Comparison of ENCODE assay signal across 15 cellular contexts in genomic region chr1:101366513-101367215, GRCh38.
A peak's percentile ranks its signal among the peaks of the same experiment; 100 is the strongest.
DNase-seq lines count a peak whose midpoint lies in the region; ATAC-seq and TF ChIP-seq lines count a peak whose summit lies in the region.
"Had no signal": no experiment of that assay in that cellular context is flagged by ENCODE, and none has a peak within 500 bp of the region (broad histone marks: within the 10 kb centered on the region; RNA-seq: fewer than 3 reads in every experiment).

No MANE protein-coding gene starts in this region.

- H3K36me3 ChIP-seq in neural progenitor cell (no peaks in the 10 kb centered on the region), stomach (no peaks in the 10 kb centered on the region), lower lobe of right lung (no peaks in the 10 kb centered on the region)
- H3K36me3 ChIP-seq: adrenal gland, left ventricle myocardium inferior had no signal

- no peak for TF ChIP-seq POLR2A in stomach (IDR thresholded peaks at IDR 0.05)

- H3K9me3 ChIP-seq in neural progenitor cell (ENCODE audit: low read depth) (no peaks in the 10 kb centered on the region), stomach (no peaks in the 10 kb centered on the region), lower lobe of right lung (no peaks in the 10 kb centered on the region)
- H3K9me3 ChIP-seq: adrenal gland, left ventricle myocardium inferior had no signal

- intact Hi-C loops in stomach (cut with DNase I; ENCODE audit: low total_unique reads) (no loop called here), lower lobe of right lung (cut with DNase I) (no loop called here)

- no peak overlapping the region for H3K4me2 ChIP-seq in neural progenitor cell

- no peaks in the 10 kb centered on the region for H3K79me2 ChIP-seq in neural progenitor cell (ENCODE audit: low read depth)

- H3K4me3 Mint-ChIP-seq in neural progenitor cell: no peak overlapping the region
- H3K4me3 Mint-ChIP-seq: naive thymus-derived CD8-positive, alpha-beta T cell had no signal

- DNase-seq in GM03348 (ENCODE audit: low spot score) (peak; percentile 13), RPMI7951 (ENCODE audit: low read depth) (peak; percentile 14), fibroblast of gingiva (ENCODE audit: low read depth) (peak; percentile 41), myocyte (ENCODE audit: low read depth) (peak; percentile 18), neural progenitor cell (ENCODE audit: low spot score) (no peak), stomach (no peak), lower lobe of right lung (no peak)
- no peak for DNase-seq in stimulated activated CD4-positive, alpha-beta T cell treated with anti-CD3 and anti-CD28 coated beads, Interleukin-4, amount 100 ng/mL, for 1 hour
- DNase-seq: Calu3; left ventricle myocardium inferior; naive thymus-derived CD8-positive, alpha-beta T cell; NCI-H1436 treated with DMSO at 0.1 percent for 48 hours; NCI-H510A treated with DMSO at 0.1 percent for 48 hours; substantia nigra had no signal

- no peaks in the 10 kb centered on the region for H4K20me1 ChIP-seq in neural progenitor cell (ENCODE audit: low read depth)

- H3F3A ChIP-seq in neural progenitor cell (ENCODE audit: low read depth): no peaks in the 10 kb centered on the region

- no peak for ATAC-seq in lower lobe of right lung
- ATAC-seq: naive thymus-derived CD8-positive, alpha-beta T cell had no signal

- no peak overlapping the region for H3K9ac ChIP-seq in neural progenitor cell

- no peaks in the 10 kb centered on the region for H3K27me3 ChIP-seq in neural progenitor cell
- H3K27me3 ChIP-seq in stomach: no peaks in the 10 kb centered on the region
- no peaks in the 10 kb centered on the region for H3K27me3 ChIP-seq in lower lobe of right lung (ENCODE audit: low read depth)
- H3K27me3 ChIP-seq: adrenal gland had no signal

- peaks cover 5% of the 10 kb centered on the region for H3K9me3 Mint-ChIP-seq in neural progenitor cell
- H3K9me3 Mint-ChIP-seq: naive thymus-derived CD8-positive, alpha-beta T cell had no signal

- no peak overlapping the region for H3K27ac Mint-ChIP-seq in neural progenitor cell

- H3K4me1 ChIP-seq in neural progenitor cell: peaks cover 12% of the 10 kb centered on the region
- peaks cover 0 to 8% (median 4%) of the 10 kb centered on the region in 4 donors for H3K4me1 ChIP-seq in stomach
- no peaks in the 10 kb centered on the region for H3K4me1 ChIP-seq in lower lobe of right lung

- H2AFZ ChIP-seq in neural progenitor cell (replicated peaks): no peak overlapping the region

- peaks cover 2% of the 10 kb centered on the region for H3K36me3 Mint-ChIP-seq in neural progenitor cell
- H3K36me3 Mint-ChIP-seq: naive thymus-derived CD8-positive, alpha-beta T cell had no signal

- no peak overlapping the region for H3K27ac ChIP-seq in neural progenitor cell
- H3K27ac ChIP-seq in stomach: no peak overlapping the region
- no peak overlapping the region for H3K27ac ChIP-seq in lower lobe of right lung
- H3K27ac ChIP-seq: left ventricle myocardium inferior had no signal

- no peak overlapping the region for H3K4me3 ChIP-seq in neural progenitor cell
- H3K4me3 ChIP-seq in stomach: no peak overlapping the region
- no peak overlapping the region for H3K4me3 ChIP-seq in lower lobe of right lung
- H3K4me3 ChIP-seq: adrenal gland, left ventricle myocardium inferior had no signal

- no peaks in the 10 kb centered on the region for H3K27me3 Mint-ChIP-seq in neural progenitor cell (ENCODE audit: insufficient read depth, low read depth)
- H3K27me3 Mint-ChIP-seq: naive thymus-derived CD8-positive, alpha-beta T cell had no signal

- H3K4me1 Mint-ChIP-seq in neural progenitor cell: peaks cover 21% of the 10 kb centered on the region

- no peak for TF ChIP-seq EP300 in stomach (IDR thresholded peaks at IDR 0.05)

- no peak for TF ChIP-seq CTCF in neural progenitor cell (IDR thresholded peaks at IDR 0.05)
- TF ChIP-seq CTCF in stomach (IDR thresholded peaks at IDR 0.05): no peak
- TF ChIP-seq CTCF in lower lobe of right lung (IDR thresholded peaks at IDR 0.05): no peak

Comparison
In these comparisons a context has a peak if more than half of its experiments do, and no peak if none do; other contexts are left out.
1. DNase-seq: peak in GM03348 (single experiment), RPMI7951 (single experiment), fibroblast of gingiva (single experiment) and myocyte (single experiment); none in neural progenitor cell (single experiment), stomach (single experiment), lower lobe of right lung (single experiment) and stimulated activated CD4-positive, alpha-beta T cell treated with anti-CD3 and anti-CD28 coated beads, Interleukin-4, amount 100 ng/mL, for 1 hour (single experiment).